1 cellular context compared by ENCODE assay signal in genomic region chr6:127397729-127398609, GRCh38.
TF ChIP-seq lines count a peak whose summit lies in the region.

No MANE protein-coding gene starts in this region.

TF ChIP-seq in IMR-90, 13 proteins besides CTCF, POLR2A, EP300 and RAD21 (continued from another document):
- TF ChIP-seq USF2 (IDR thresholded peaks at IDR 0.05; ENCODE audit: low read depth, low read length) = no peak
TF ChIP-seq in IMR-90: peak in this region for 0.
